17 cellular contexts compared by ENCODE assay signal in genomic region chr18:10482363-10482984, GRCh38. TPM values are rescaled to one million over a fixed set of nuclear protein-coding genes. Genes with fewer than 3 reads are reported as not detected.
A peak's percentile ranks its signal among the peaks of the same experiment; 100 is the strongest.
DNase-seq lines count a peak whose midpoint lies in the region; ATAC-seq and TF ChIP-seq lines count a peak whose summit lies in the region.
"Had no signal": no experiment of that assay in that cellular context is flagged by ENCODE, and none has a peak within 500 bp of the region (broad histone marks: within the 10 kb centered on the region; RNA-seq: fewer than 3 reads in every experiment).

No MANE protein-coding gene starts in this region.

- H3K4me3 Mint-ChIP-seq in Caco-2 (ENCODE audit: unreplicated experiment) = no peak overlapping the region

- peak; percentile 27 for ATAC-seq in GM18907 (IDR thresholded peaks at IDR 0.05; ENCODE audit: unreplicated experiment)
- ATAC-seq in HG02759 (IDR thresholded peaks at IDR 0.05; ENCODE audit: unreplicated experiment) = peak; percentile 27
- no peak for ATAC-seq in GM18861 (IDR thresholded peaks at IDR 0.05; ENCODE audit: unreplicated experiment)

- TF ChIP-seq CTCF in A673 (conservative IDR thresholded peaks at IDR 0.05; ENCODE audit: low read depth, low read length) = no peak
- peak; percentile 47; the same call in 1 of the 2 replicates for TF ChIP-seq CTCF in OCI-LY7 (conservative IDR thresholded peaks at IDR 0.05; ENCODE audit: low read length)
- no peak for TF ChIP-seq CTCF in Caco-2 (IDR thresholded peaks at IDR 0.05; ENCODE audit: insufficient read depth in 1 of 2, low read depth in 1 of 2, low read length in 1 of 2, severe bottlenecking in 1 of 2, unreplicated experiment in 1 of 2)

- BruUV-seq in A673 (replicated peaks; lab: Mats Ljungman, UMichigan) = no TSS peak
- BruUV-seq in OCI-LY7 (replicated peaks; lab: Mats Ljungman, UMichigan) = no TSS peak
- no TSS peak for BruUV-seq in Caco-2 (replicated peaks; lab: Mats Ljungman, UMichigan)

- peaks cover 98% of the 10 kb centered on the region for H3K36me3 ChIP-seq in A673 (ENCODE audit: insufficient read depth, low read length, poor library complexity, severe bottlenecking)
- no peaks in the 10 kb centered on the region for H3K36me3 ChIP-seq in OCI-LY7 (ENCODE audit: insufficient read depth, low read length)
- no peaks in the 10 kb centered on the region for H3K36me3 ChIP-seq in Caco-2 (ENCODE audit: control insufficient read depth, insufficient read depth, low read length)
- H3K36me3 ChIP-seq: transverse colon had no signal

- H3K9me3 ChIP-seq in A673 (ENCODE audit: low read depth, low read length, poor library complexity, severe bottlenecking) = no peaks in the 10 kb centered on the region
- H3K9me3 ChIP-seq in OCI-LY7 (ENCODE audit: low read length) = no peaks in the 10 kb centered on the region
- H3K9me3 ChIP-seq in Caco-2 = no peaks in the 10 kb centered on the region
- H3K9me3 ChIP-seq: transverse colon had no signal

- no peaks in the 10 kb centered on the region for H3K79me2 ChIP-seq in OCI-LY7 (ENCODE audit: insufficient read depth, low read depth, low read length)

- H4K20me1 ChIP-seq in OCI-LY7 (ENCODE audit: insufficient read depth, low read length) = no peaks in the 10 kb centered on the region

- H2AFZ ChIP-seq in OCI-LY7 (ENCODE audit: low read length) = peak overlapping the region; percentile 90

- H3K27me3 ChIP-seq in A673 (replicated peaks; ENCODE audit: insufficient read depth, low read depth, low read length, poor library complexity) = no peaks in the 10 kb centered on the region
- no peaks in the 10 kb centered on the region for H3K27me3 ChIP-seq in Caco-2 (replicated peaks; ENCODE audit: control insufficient read depth, insufficient read depth, low read length)
- H3K27me3 ChIP-seq: transverse colon had no signal

- POLR2A ChIA-PET in A673 (lab: Charles Lee; ENCODE audit: low non-redundant PET) = interaction anchor here (0.6 kb wide), 1 partner anchor 201 kb away, joined by 4 read pairs; no protein-coding TSS in a partner anchor
- POLR2A ChIA-PET in OCI-LY7 (lab: Charles Lee) = interaction anchor here (0.7 to 1.5 kb wide), 10 partner anchors 8 to 383 kb away, joined by 3 to 12 read pairs (median 3); no protein-coding TSS in a partner anchor
- POLR2A ChIA-PET in Caco-2 (lab: Charles Lee) = no interaction called here

- CTCF ChIA-PET in A673 (lab: Charles Lee) = no interaction called here
- CTCF ChIA-PET in OCI-LY7 (lab: Charles Lee; ENCODE audit: unreplicated experiment) = interaction anchor here (0.6 to 2.2 kb wide), 5 partner anchors 8 to 113 kb away, joined by 3 to 8 read pairs (median 3); no protein-coding TSS in a partner anchor
- CTCF ChIA-PET in Caco-2 (lab: Charles Lee) = no interaction called here

- no peaks in the 10 kb centered on the region for H3K4me1 Mint-ChIP-seq in Caco-2 (ENCODE audit: low read depth, unreplicated experiment)

- no peak overlapping the region for H3K27ac Mint-ChIP-seq in Caco-2 (ENCODE audit: unreplicated experiment)
- H3K27ac Mint-ChIP-seq: activated naive CD8-positive, alpha-beta T cell treated with anti-CD3 and anti-CD28 coated beads, Interleukin-2, amount 10 ng/mL, durations not matched to agents 7 days and 5 days had no signal

- H3K9me2 ChIP-seq in OCI-LY7 (ENCODE audit: insufficient read depth, low read length) = no peaks in the 10 kb centered on the region

- H3K4me1 ChIP-seq in A673 (ENCODE audit: insufficient read depth, low read length, poor library complexity, severe bottlenecking) (peaks cover 63% of the 10 kb centered on the region), OCI-LY7 (ENCODE audit: insufficient read depth, low read length, poor library complexity, severe bottlenecking) (peaks cover 58% of the 10 kb centered on the region), Caco-2 (no peaks in the 10 kb centered on the region)

- no peaks in the 10 kb centered on the region for H3K9me3 Mint-ChIP-seq in Caco-2 (ENCODE audit: unreplicated experiment)
- H3K9me3 Mint-ChIP-seq: activated naive CD8-positive, alpha-beta T cell treated with anti-CD3 and anti-CD28 coated beads, Interleukin-2, amount 10 ng/mL, durations not matched to agents 7 days and 5 days had no signal

- DNase-seq in A673 (ENCODE audit: low spot score) (peak; percentile 0), OCI-LY7 (ENCODE audit: low spot score) (no peak), NK-92 (lab: John Stamatoyannopoulos, UW; ENCODE audit: unreplicated experiment) (no peak), NCI-H69 (lab: John Stamatoyannopoulos, UW) (no peak), Caco-2 (no peak)
- DNase-seq: activated naive CD8-positive, alpha-beta T cell treated with anti-CD3 and anti-CD28 coated beads, Interleukin-2, amount 10 ng/mL, durations not matched to agents 7 days and 5 days; Calu3; cerebellar nuclear complex; NCI-H2171; stimulated activated CD4-positive, alpha-beta T cell treated with anti-CD3 and anti-CD28 coated beads, Interleukin-12 subunit alpha, Interleukin-12 subunit beta, amount 100 ng/mL, for 4 hours had no signal

- H3K27me3 Mint-ChIP-seq in Caco-2 (ENCODE audit: insufficient read depth, unreplicated experiment) = no peaks in the 10 kb centered on the region

- H3K27ac ChIP-seq in A673 (ENCODE audit: low read depth, low read length, poor library complexity, severe bottlenecking) (peak overlapping the region; percentile 40), OCI-LY7 (ENCODE audit: low read depth, low read length, poor library complexity, severe bottlenecking) (peak overlapping the region; percentile 74)
- H3K27ac ChIP-seq: transverse colon had no signal

- no peaks in the 10 kb centered on the region for H3K36me3 Mint-ChIP-seq in Caco-2 (ENCODE audit: insufficient read depth, unreplicated experiment)
- H3K36me3 Mint-ChIP-seq: activated naive CD8-positive, alpha-beta T cell treated with anti-CD3 and anti-CD28 coated beads, Interleukin-2, amount 10 ng/mL, durations not matched to agents 7 days and 5 days had no signal

- H3K4me3 ChIP-seq in A673 (ENCODE audit: low read depth, low read length, poor library complexity, severe bottlenecking) (no peak overlapping the region), OCI-LY7 (ENCODE audit: low read depth, low read length, poor library complexity, severe bottlenecking) (peak overlapping the region; percentile 14), Caco-2 (ENCODE audit: low read depth, low read length) (no peak overlapping the region)
- H3K4me3 ChIP-seq: transverse colon had no signal

- intact Hi-C loops in A673 (cut with micrococcal nuclease; ENCODE audit: unreplicated experiment) (no loop called here), OCI-LY7 (cut with micrococcal nuclease; ENCODE audit: unreplicated experiment) (no loop called here), Caco-2 (cut with micrococcal nuclease; ENCODE audit: unreplicated experiment) (no loop called here)

- H3K4me2 ChIP-seq in OCI-LY7 (ENCODE audit: low read length) = peak overlapping the region; percentile 51

RNA-seq across cellular contexts. Expression of gene APCDD1, which starts 28.0 kb away (rescaled TPM):
- total RNA-seq in A673 (2021) = 333 and 355 TPM in 2 replicates
- total RNA-seq in OCI-LY7 (2014; rRNA removed; shearing (Covaris generic)) = 0.08 TPM in 1 of 2 replicates, not detected in the other
- not detected in 2 replicates for total RNA-seq in OCI-LY7 (2022)
- 1.5 and 2.0 TPM in 2 replicates for total RNA-seq in Caco-2 (2022)
- total RNA-seq: A172; activated CD8-positive, alpha-beta memory T cell treated with anti-CD3 and anti-CD28 coated beads for 36 hours; activated naive CD8-positive, alpha-beta T cell treated with anti-CD3 and anti-CD28 coated beads, Interleukin-2, amount 10 ng/mL, durations not matched to agents 7 days and 5 days; Calu3; lung microvascular endothelial cell had no signal

RNA-seq across cellular contexts. Expression of gene NAPG, which starts 43.4 kb away (rescaled TPM):
- total RNA-seq in A673 (2021) = 54.0 and 57.5 TPM in 2 replicates
- total RNA-seq in OCI-LY7 (2014; rRNA removed; shearing (Covaris generic)) = 34.6 and 41.4 TPM in 2 replicates
- 52.3 and 52.9 TPM in 2 replicates for total RNA-seq in OCI-LY7 (2022)
- total RNA-seq in Caco-2 (2022) = 41.5 and 42.6 TPM in 2 replicates

Comparison
In these comparisons a context has a peak if more than half of its experiments do, and no peak if none do; other contexts are left out.
1. RNA of gene APCDD1, which starts 28.0 kb away (total RNA-seq): 333 to 355 TPM in A673; 1.5 to 2.0 TPM in Caco-2 and 0.08 TPM in OCI-LY7; every median in the first group is over 100 times any median in the second.